9 cellular contexts compared by ENCODE assay signal in the genomic region with DNA sequence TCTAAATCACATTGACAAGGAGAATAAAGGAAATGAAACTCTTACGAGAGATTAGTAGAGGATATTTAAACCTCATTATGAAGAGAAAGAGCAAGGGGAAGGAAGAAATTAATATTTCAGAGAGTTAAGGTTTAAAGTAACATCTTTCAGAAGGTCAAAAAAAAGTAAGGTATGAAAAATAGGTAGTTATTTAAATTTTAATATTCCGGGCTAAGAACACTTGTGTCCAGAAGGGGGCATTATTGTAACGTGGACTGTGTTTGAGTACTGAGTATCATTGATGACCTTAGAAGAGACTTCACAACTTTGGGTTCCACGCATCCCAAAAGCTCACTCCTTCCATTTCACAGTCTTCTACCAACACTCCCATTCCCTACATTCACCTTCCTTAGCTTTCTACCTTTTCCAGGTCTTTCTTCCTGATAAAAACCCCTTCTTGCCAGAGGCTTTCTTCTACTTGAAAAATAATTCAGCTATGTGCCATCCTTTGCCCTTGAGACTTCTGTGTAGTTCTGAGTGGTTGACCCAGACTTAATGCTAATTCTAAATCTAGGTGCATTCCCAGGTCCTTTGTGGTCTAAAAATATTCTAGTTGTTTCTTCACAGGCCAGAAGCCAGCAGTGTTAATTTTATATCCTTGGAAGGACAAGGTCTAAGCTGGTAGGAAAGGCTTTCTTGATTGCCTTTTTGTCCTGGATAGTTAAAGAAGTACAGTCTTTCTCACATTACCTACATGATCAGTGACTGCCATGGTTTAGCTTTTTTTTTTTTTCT. TPM values are rescaled to one million over a fixed set of nuclear protein-coding genes. Genes with fewer than 3 reads are reported as not detected.
DNase-seq lines count a peak whose midpoint lies in the region; ATAC-seq and TF ChIP-seq lines count a peak whose summit lies in the region.
"Had no signal": no experiment of that assay in that cellular context is flagged by ENCODE, and none has a peak within 500 bp of the region (broad histone marks: within the 10 kb centered on the region; RNA-seq: fewer than 3 reads in every experiment).

No MANE protein-coding gene starts in this region.

- POLR2A ChIA-PET in AG04449 (lab: Yijun Ruan, JAX), result no interaction called here
- POLR2A ChIA-PET in GM10248 (lab: Yijun Ruan, JAX), result interaction anchor here (0.6 kb wide), 1 partner anchor 243 kb away, joined by 3 read pairs; no protein-coding TSS in a partner anchor

- CTCF ChIA-PET in AG04449 (lab: Yijun Ruan, JAX), result interaction anchor here (0.6 to 12.8 kb wide), 33 partner anchors 8 to 762 kb away, joined by 3 to 355 read pairs (median 4); a partner anchor contains a TSS
- CTCF ChIA-PET in GM10248 (lab: Yijun Ruan, JAX), result interaction anchor here (0.6 to 8.5 kb wide), 40 partner anchors 9 to 783 kb away, joined by 3 to 162 read pairs (median 4); a partner anchor contains a TSS

- no peak for DNase-seq in AG04449 (ENCODE audit: low read depth, low spot score)
- peak; percentile 47 for DNase-seq in GM10248 (ENCODE audit: extremely low spot score)
- DNase-seq in NCI-H748 treated with DMSO at 0.1 percent for 48 hours (lab: John Stamatoyannopoulos, UW), result peak; percentile 26
- DNase-seq in colonic mucosa, result no peak
- peak; percentile 12 for DNase-seq in naive B cell
- no peak for DNase-seq in NCI-H774 (lab: John Stamatoyannopoulos, UW)

- H3K27me3 ChIP-seq in colonic mucosa, result no peaks in the 10 kb centered on the region

- no peaks in the 10 kb centered on the region for H3K9me3 Mint-ChIP-seq in naive B cell
- H3K9me3 Mint-ChIP-seq: stimulated activated naive CD8-positive, alpha-beta T cell treated with anti-CD3 and anti-CD28 coated beads, Interleukin-15, Interleukin-2, amounts not matched to agents 100 ng/mL and 50 ng/mL, for 24 hours had no signal

- H3K4me1 Mint-ChIP-seq in naive B cell, result peaks cover 14 to 27% (median 20%) of the 10 kb centered on the region in 3 donors

- intact Hi-C loops in colonic mucosa (cut with DNase I), result loop anchor here (10.0 kb wide), 1 partner anchor 401 kb away; a partner anchor contains a TSS

- H3K27ac Mint-ChIP-seq in naive B cell, result peak overlapping the region in 3 of 6 donors; percentile 7 to 61 (median 17)
- H3K27ac Mint-ChIP-seq: stimulated activated naive CD8-positive, alpha-beta T cell treated with anti-CD3 and anti-CD28 coated beads, Interleukin-15, Interleukin-2, amounts not matched to agents 100 ng/mL and 50 ng/mL, for 24 hours had no signal

- H3K4me1 ChIP-seq in colonic mucosa, result no peaks in the 10 kb centered on the region

- no peaks in the 10 kb centered on the region for H3K27me3 Mint-ChIP-seq in naive B cell
- H3K27me3 Mint-ChIP-seq: stimulated activated naive CD8-positive, alpha-beta T cell treated with anti-CD3 and anti-CD28 coated beads, Interleukin-15, Interleukin-2, amounts not matched to agents 100 ng/mL and 50 ng/mL, for 24 hours had no signal

- H3K27ac ChIP-seq in colonic mucosa, result no peak overlapping the region

- H3K9ac ChIP-seq in colonic mucosa (ENCODE audit: low read depth in 2 of 2, low read length in 2 of 2), result no peak overlapping the region

- peaks cover 4% of the 10 kb centered on the region for H3K36me3 ChIP-seq in colonic mucosa

- no peak overlapping the region for H3K4me3 Mint-ChIP-seq in naive B cell
- H3K4me3 Mint-ChIP-seq: stimulated activated naive CD8-positive, alpha-beta T cell treated with anti-CD3 and anti-CD28 coated beads, Interleukin-15, Interleukin-2, amounts not matched to agents 100 ng/mL and 50 ng/mL, for 24 hours had no signal

- no peaks in the 10 kb centered on the region for H3K9me3 ChIP-seq in colonic mucosa

- no peaks in the 10 kb centered on the region for H3K36me3 Mint-ChIP-seq in naive B cell

- H3K4me3 ChIP-seq in AG04449 (ENCODE audit: low read depth, low read length), result no peak overlapping the region
- H3K4me3 ChIP-seq in colonic mucosa, result no peak overlapping the region

- TF ChIP-seq CTCF in AG04449 (IDR thresholded peaks at IDR 0.05; ENCODE audit: insufficient read depth, low read length, missing control alignments), result peak; percentile 28
- peak; percentile 37 for TF ChIP-seq CTCF in GM10248 (IDR thresholded peaks at IDR 0.05; ENCODE audit: control extremely low read depth, extremely low read depth, low read depth, missing control alignments)
- TF ChIP-seq CTCF in colonic mucosa (IDR thresholded peaks at IDR 0.05), result peak; percentile 20

- ATAC-seq in naive B cell (ENCODE audit: low read depth in 2 of 2) (no peak), HG02623 (IDR thresholded peaks at IDR 0.05; ENCODE audit: unreplicated experiment) (no peak), HG02571 (IDR thresholded peaks at IDR 0.05; ENCODE audit: unreplicated experiment) (no peak)

RNA-seq across cellular contexts. Expression of a gene that starts 16.5 kb away (rescaled TPM):
- total RNA-seq in colonic mucosa, result 100 to 1,000 TPM in 1 of 2 donors, 10 to 100 TPM in 1; 88.3 to 107 TPM
- 10 to 100 TPM; 19.8 to 30.1 (median 23.6) TPM for polyA plus RNA-seq in naive B cell (ENCODE audit: low read depth in 6 of 6)

Comparison
In these comparisons a context has a peak if more than half of its experiments do, and no peak if none do; other contexts are left out.
1. DNase-seq: peak in GM10248 (single experiment), NCI-H748 treated with DMSO at 0.1 percent for 48 hours (single experiment) and naive B cell (single experiment); none in AG04449 (single experiment), colonic mucosa (single experiment) and NCI-H774 (single experiment).
2. Peak in every context shown above with its lines, with median percentiles within 50 percentile points of each other: CTCF ChIP-seq.